ENCODE assay signal across 14 cellular contexts in genomic region chr10:101611506-101611905, GRCh38. TPM values are rescaled to one million over a fixed set of nuclear protein-coding genes. Genes with fewer than 3 reads are reported as not detected.
DNase-seq lines count a peak whose midpoint lies in the region; ATAC-seq, FAIRE-seq and TF ChIP-seq lines count a peak whose summit lies in the region.
"Had no signal": no experiment of that assay in that cellular context is flagged by ENCODE, and none has a peak within 500 bp of the region (broad histone marks: within the 10 kb centered on the region; RNA-seq: fewer than 3 reads in every experiment).

No MANE protein-coding gene starts in this region.

- no peak overlapping the region for H2BK15ac ChIP-seq in neuronal stem cell (ENCODE audit: low read length)

- no peak overlapping the region for H3K23ac ChIP-seq in neuronal stem cell (ENCODE audit: low read depth, low read length, poor library complexity)

- H3K4me2 ChIP-seq in GM12878 (ENCODE audit: control insufficient read depth, insufficient read depth), result no peak overlapping the region
- H3K4me2 ChIP-seq in neuronal stem cell (ENCODE audit: insufficient read depth, low read length, poor library complexity, severe bottlenecking), result no peak overlapping the region

- CTCF ChIA-PET in GM12878 (lab: Yijun Ruan, JAX), result interaction anchor here (1.3 kb wide), 1 partner anchor 9 kb away, joined by 5 read pairs; no protein-coding TSS in a partner anchor

- no peak for TF ChIP-seq CTCF in GM12878 (IDR thresholded peaks at IDR 0.05 in 2 of 3, conservative IDR thresholded peaks at IDR 0.05 in 1 of 3; ENCODE audit: control insufficient read depth in 2 of 3, extremely low read depth in 1 of 3, insufficient read depth in 1 of 3, low read depth in 3 of 3, low read length in 3 of 3)

- no peak overlapping the region for H4K91ac ChIP-seq in neuronal stem cell (ENCODE audit: low read depth, low read length, poor library complexity)

- TF ChIP-seq RAD21 in GM12878 (IDR thresholded peaks at IDR 0.05; ENCODE audit: insufficient read depth, low read depth, low read length), result no peak

- in situ Hi-C loops in GM12878 (cut with MboI), result no loop called here

- no peaks in the 10 kb centered on the region for H3K9me3 ChIP-seq in GM12878 (replicated peaks; ENCODE audit: control insufficient read depth, insufficient read depth, low read length)
- H3K9me3 ChIP-seq in neuronal stem cell (replicated peaks in 1 of 2; ENCODE audit: control insufficient read depth in 2 of 2, insufficient read depth in 1 of 2, low read depth in 1 of 2, low read length in 2 of 2), result no peaks in the 10 kb centered on the region
- H3K9me3 ChIP-seq: vagina had no signal

- H4K20me1 ChIP-seq in GM12878 (ENCODE audit: control insufficient read depth, insufficient read depth), result no peaks in the 10 kb centered on the region

- H3K4ac ChIP-seq in neuronal stem cell (ENCODE audit: low read length), result no peak overlapping the region

- no TSS peak for BruUV-seq in GM12878 (replicated peaks; lab: Mats Ljungman, UMichigan)

- ATAC-seq in GM12878 (peak; percentile 32; the same call in 1 of the 3 replicates), GM18502 (IDR thresholded peaks at IDR 0.05; ENCODE audit: poor library complexity, unreplicated experiment) (no peak)

- H2BK120ac ChIP-seq in neuronal stem cell (ENCODE audit: low read depth, low read length), result no peak overlapping the region

- SMC1A ChIA-PET in GM12878 (lab: Charles Lee; ENCODE audit: uncharacterized antibody, unreplicated experiment), result no interaction called here

- POLR2A ChIA-PET in GM12878 (lab: Charles Lee), result no interaction called here

- no peak overlapping the region for H3K14ac ChIP-seq in neuronal stem cell (ENCODE audit: low read length)

- H3K9ac ChIP-seq in GM12878 (ENCODE audit: control insufficient read depth, insufficient read depth, low read length) (no peak overlapping the region), neuronal stem cell (ENCODE audit: low read depth, low read length, poor library complexity) (no peak overlapping the region)

- no peak overlapping the region for H2AK5ac ChIP-seq in neuronal stem cell (ENCODE audit: low read depth, low read length)

- intact Hi-C loops in GM12878 (cut with micrococcal nuclease; ENCODE audit: unreplicated experiment), result no loop called here

- no peak for TF ChIP-seq POLR2A in GM12878 (IDR thresholded peaks at IDR 0.05; ENCODE audit: low read depth, low read length)

- no peak overlapping the region for H3K18ac ChIP-seq in neuronal stem cell (ENCODE audit: low read length)

- H2BK5ac ChIP-seq in neuronal stem cell (ENCODE audit: low read length), result no peak overlapping the region

- no peak overlapping the region for H2BK12ac ChIP-seq in neuronal stem cell (ENCODE audit: low read length)

- no peak for FAIRE-seq in GM12878 (lab: Jason Lieb, UNC)

- no peaks in the 10 kb centered on the region for H3K79me1 ChIP-seq in neuronal stem cell (ENCODE audit: low read depth, low read length)

- H3K27me3 ChIP-seq in GM12878 (replicated peaks in 1 of 2; ENCODE audit: control insufficient read depth in 2 of 2, insufficient read depth in 2 of 2, low read length in 1 of 2) (no peaks in the 10 kb centered on the region), neuronal stem cell (ENCODE audit: control insufficient read depth in 3 of 3, insufficient read depth in 3 of 3, low read depth in 1 of 3, low read length in 3 of 3) (peaks cover 0 to 25% (median 0%) of the 10 kb centered on the region in 3 experiments)
- H3K27me3 ChIP-seq: vagina had no signal

- H2AFZ ChIP-seq in GM12878 (ENCODE audit: control insufficient read depth, low read depth, low read length) (no peak overlapping the region), neuronal stem cell (ENCODE audit: low read length) (no peak overlapping the region)

- no peaks in the 10 kb centered on the region for H3K79me2 ChIP-seq in GM12878 (ENCODE audit: control insufficient read depth, insufficient read depth, low read length)

- H3K4me1 ChIP-seq in GM12878 (ENCODE audit: control insufficient read depth, insufficient read depth, low read length) (no peaks in the 10 kb centered on the region), neuronal stem cell (ENCODE audit: control insufficient read depth in 2 of 2, insufficient read depth in 1 of 2, low read depth in 1 of 2, low read length in 2 of 2) (peaks cover 11 to 49% of the 10 kb centered on the region in 2 donors)
- H3K4me1 ChIP-seq: vagina had no signal

- TF ChIP-seq EP300 in GM12878 (IDR thresholded peaks at IDR 0.05; ENCODE audit: borderline replicate concordance in 1 of 2, control insufficient read depth in 1 of 2, low read depth in 2 of 2, low read length in 2 of 2), result no peak

- DNase-seq in activated CD4-positive, alpha-beta T cell treated with anti-CD3 and anti-CD28 coated beads for 48 hours, result peak; percentile 37
- no peak for DNase-seq in activated CD4-positive, alpha-beta T cell treated with anti-CD3 and anti-CD28 coated beads, Interleukin-2, amount 50 U/mL, for 1 hour
- DNase-seq in M059J (ENCODE audit: low read depth) (peak; percentile 15), GM12878 (ENCODE audit: low read depth, low spot score) (no peak), neuronal stem cell (ENCODE audit: low spot score) (no peak), retina (no peak)
- no peak for DNase-seq in stimulated activated CD4-positive, alpha-beta T cell treated with anti-CD3 and anti-CD28 coated beads, Interleukin-1b, Interleukin-23, amount 100 ng/mL, for 48 hours
- DNase-seq: activated T-cell treated with anti-CD3 and anti-CD28 coated beads, Interleukin-2, amount 50 U/mL, for 4 hours; GF-D8; MM.1S; NCI-H526 treated with DMSO at 0.1 percent for 48 hours; right cardiac atrium had no signal

- WGBS in GM12878 (ENCODE audit: insufficient coverage, insufficient replicate concordance, low lambda C conversion rate, missing lambda C conversion rate), result 89% methylated on average over 9 of the region's 9 CpGs
- no CpG with 5 or more reads among the region's 9 CpGs for WGBS in neuronal stem cell (ENCODE audit: extremely low coverage in 2 of 2, insufficient read length in 2 of 2, insufficient replicate concordance in 1 of 2), 2 donors

- H3K36me3 ChIP-seq in GM12878 (ENCODE audit: control insufficient read depth in 2 of 2, insufficient read depth in 2 of 2, low read length in 1 of 2) (peaks cover 9 to 12% of the 10 kb centered on the region in 2 experiments), neuronal stem cell (replicated peaks in 1 of 2; ENCODE audit: control insufficient read depth in 2 of 2, insufficient read depth in 2 of 2, low read length in 2 of 2) (peaks cover 5 to 13% of the 10 kb centered on the region in 2 donors)

- RAD21 ChIA-PET in GM12878 (lab: Charles Lee; ENCODE audit: unreplicated experiment), result no interaction called here

- H3K4me3 ChIP-seq in GM12878, result no peak overlapping the region
- no peak overlapping the region for H3K4me3 ChIP-seq in neuronal stem cell (ENCODE audit: low read length in 2 of 2)
- H3K4me3 ChIP-seq: vagina had no signal

- H4K8ac ChIP-seq in neuronal stem cell (ENCODE audit: low read depth, low read length), result peak overlapping the region; percentile 32

- H3K27ac ChIP-seq in GM12878 (ENCODE audit: control insufficient read depth, insufficient read depth) (no peak overlapping the region), neuronal stem cell (replicated peaks; ENCODE audit: low read length) (no peak overlapping the region)
- H3K27ac ChIP-seq: vagina had no signal

TF ChIP-seq in GM12878, 131 proteins besides CTCF, POLR2A, EP300 and RAD21:
- TF ChIP-seq ZNF274 (IDR thresholded peaks at IDR 0.05; ENCODE audit: insufficient read depth, insufficient read length) (no peak), BHLHE40 (IDR thresholded peaks at IDR 0.05; ENCODE audit: borderline replicate concordance in 1 of 2, low read depth in 2 of 2, low read length in 1 of 2) (no peak)

RNA-seq across cellular contexts. Expression of gene DPCD, which starts 23.4 kb away (rescaled TPM):
- total RNA-seq in M059J (2014; rRNA removed; shearing (Covaris generic)), result 46.7 and 48.4 TPM in 2 replicates
- 7.4 and 14.2 TPM in 2 replicates for total RNA-seq in GM12878 (2013; cell fraction: nucleolus; rRNA removed)
- total RNA-seq in GM12878 (2014; rRNA removed) (16.4 and 17.9 TPM in 2 replicates), GM12878 (2014; rRNA removed; fragmentation: Illumina TruSeq; extraction: Trizol) (17.1 TPM in 2 replicates), GM12878 (2021) (9.7 and 13.0 TPM in 2 replicates)
- 24.9 TPM for polyA plus RNA-seq in GM12878 (2011; ENCODE audit: low read depth)
- polyA plus RNA-seq in GM12878 (2011; rRNA removed) (35.1 and 37.2 TPM in 2 replicates), GM12878 (2014; fragmentation: Illumina TruSeq; extraction: Trizol) (17.1 and 21.6 TPM in 2 replicates), GM12878 (2014; fragmentation: Nextera tagmentation; extraction: Ambion mirVana) (10 to 100 TPM; 39.9 to 50.9 TPM), GM12878 (2014; rRNA removed) (13.5 and 16.0 TPM in 2 replicates), GM12878 (2016; fragmentation: Nextera tagmentation; extraction: Ambion mirVana) (10 to 100 TPM; 31.1 to 36.2 TPM)
- polyA plus RNA-seq in GM12878 (2011; cell fraction: cytosol; rRNA removed), result 28.2 and 36.0 TPM in 2 replicates
- polyA plus RNA-seq in GM12878 (2011; cell fraction: nucleus; rRNA removed), result 13.3 and 20.0 TPM in 2 replicates
- 23.8 and 25.3 TPM in 2 replicates for polyA plus RNA-seq in GM12878 (2012)
- 11.6 and 13.8 TPM in 2 replicates for polyA minus RNA-seq in GM12878 (2011; rRNA and poly(A)+ RNA removed)
- polyA minus RNA-seq in GM12878 (2011; cell fraction: cytosol; rRNA and poly(A)+ RNA removed), result 2.8 and 5.4 TPM in 2 replicates
- 3.4 and 5.5 TPM in 2 replicates for polyA minus RNA-seq in GM12878 (2011; cell fraction: nucleus; rRNA and poly(A)+ RNA removed)
- polyA plus RNA-seq in neuronal stem cell (2013, experiment 1 of 2), result 39.1 TPM
- 37.9 TPM for polyA plus RNA-seq in neuronal stem cell (2013, experiment 2 of 2)

RNA-seq across cellular contexts. Expression of gene POLL, which starts 23.4 kb away (rescaled TPM):
- 3.3 and 6.6 TPM in 2 replicates for total RNA-seq in M059J (2014; rRNA removed; shearing (Covaris generic))
- 52.1 and 58.2 TPM in 2 replicates for total RNA-seq in GM12878 (2013; cell fraction: nucleolus; rRNA removed)
- total RNA-seq in GM12878 (2014; rRNA removed) (14.7 and 15.0 TPM in 2 replicates), GM12878 (2014; rRNA removed; fragmentation: Illumina TruSeq; extraction: Trizol) (9.0 and 9.7 TPM in 2 replicates), GM12878 (2021) (21.6 and 25.4 TPM in 2 replicates)
- polyA plus RNA-seq in GM12878 (2011; ENCODE audit: low read depth), result 9.3 TPM
- polyA plus RNA-seq in GM12878 (2011; rRNA removed) (12.9 and 20.1 TPM in 2 replicates), GM12878 (2014; fragmentation: Illumina TruSeq; extraction: Trizol) (10.9 and 12.2 TPM in 2 replicates), GM12878 (2014; fragmentation: Nextera tagmentation; extraction: Ambion mirVana) (1 to 10 TPM; 1.5 to 2.1 TPM), GM12878 (2014; rRNA removed) (18.9 and 20.7 TPM in 2 replicates), GM12878 (2016; fragmentation: Nextera tagmentation; extraction: Ambion mirVana) (10 to 100 TPM; 13.1 to 14.4 TPM)
- polyA plus RNA-seq in GM12878 (2011; cell fraction: cytosol; rRNA removed), result 32.4 and 34.5 TPM in 2 replicates
- 74.3 and 86.8 TPM in 2 replicates for polyA plus RNA-seq in GM12878 (2011; cell fraction: nucleus; rRNA removed)
- 17.3 and 23.8 TPM in 2 replicates for polyA plus RNA-seq in GM12878 (2012)
- polyA minus RNA-seq in GM12878 (2011; rRNA and poly(A)+ RNA removed), result 42.9 and 69.5 TPM in 2 replicates
- polyA minus RNA-seq in GM12878 (2011; cell fraction: cytosol; rRNA and poly(A)+ RNA removed), result 14.5 and 15.6 TPM in 2 replicates
- 23.5 and 34.8 TPM in 2 replicates for polyA minus RNA-seq in GM12878 (2011; cell fraction: nucleus; rRNA and poly(A)+ RNA removed)
- polyA plus RNA-seq in neuronal stem cell (2013, experiment 1 of 2), result 16.0 TPM
- polyA plus RNA-seq in neuronal stem cell (2013, experiment 2 of 2), result 15.3 TPM

Comparison
In these comparisons a context has a peak if more than half of its experiments do, and no peak if none do; other contexts are left out.
1. DNase-seq: peak in activated CD4-positive, alpha-beta T cell treated with anti-CD3 and anti-CD28 coated beads for 48 hours (single experiment) and M059J (single experiment); none in activated CD4-positive, alpha-beta T cell treated with anti-CD3 and anti-CD28 coated beads, Interleukin-2, amount 50 U/mL, for 1 hour (single experiment), GM12878 (single experiment), neuronal stem cell (single experiment), retina (single experiment) and stimulated activated CD4-positive, alpha-beta T cell treated with anti-CD3 and anti-CD28 coated beads, Interleukin-1b, Interleukin-23, amount 100 ng/mL, for 48 hours (single experiment).